ENCODE assay signal across 12 cellular contexts in genomic region chr2:50347355-50348044, GRCh38.
DNase-seq lines count a peak whose midpoint lies in the region; ATAC-seq and TF ChIP-seq lines count a peak whose summit lies in the region.
"Had no signal": no experiment of that assay in that cellular context is flagged by ENCODE, and none has a peak within 500 bp of the region (broad histone marks: within the 10 kb centered on the region; RNA-seq: fewer than 3 reads in every experiment).

No MANE protein-coding gene starts in this region.

- peaks cover 4% of the 10 kb centered on the region for H3K4me1 ChIP-seq in neuron (ENCODE audit: insufficient read depth, low read length)
- H3K4me1 ChIP-seq: upper lobe of right lung had no signal

- peak; percentile 72 for DNase-seq in G401 (ENCODE audit: low spot score)
- DNase-seq in NCI-H2227 treated with DMSO at 0.1 percent for 48 hours (lab: John Stamatoyannopoulos, UW) = peak; percentile 79
- peak; percentile 45 for DNase-seq in endothelial cell (ENCODE audit: low spot score)
- DNase-seq in NCI-H128 (lab: John Stamatoyannopoulos, UW; ENCODE audit: unreplicated experiment) = no peak
- DNase-seq: CD4-positive, alpha-beta memory T cell; upper lobe of right lung had no signal

- peaks cover 45% of the 10 kb centered on the region for H3K27me3 ChIP-seq in neuron (ENCODE audit: insufficient read depth, low read length)

- peak overlapping the region; percentile 85 for H3K4me3 Mint-ChIP-seq in endothelial cell (ENCODE audit: unreplicated experiment)
- H3K4me3 Mint-ChIP-seq: CD4-positive, alpha-beta memory T cell had no signal

- H3K4me1 Mint-ChIP-seq in endothelial cell (ENCODE audit: unreplicated experiment) = peaks cover 4% of the 10 kb centered on the region
- H3K4me1 Mint-ChIP-seq: CD4-positive, alpha-beta memory T cell had no signal

- peaks cover 8% of the 10 kb centered on the region for H3K27me3 Mint-ChIP-seq in endothelial cell (ENCODE audit: unreplicated experiment)

- H3K4me3 ChIP-seq in neuron (ENCODE audit: low read length) = peak overlapping the region; percentile 51
- H3K4me3 ChIP-seq: coronary artery, K562, upper lobe of right lung had no signal

- no peak overlapping the region for H3K27ac Mint-ChIP-seq in endothelial cell (ENCODE audit: unreplicated experiment)
- H3K27ac Mint-ChIP-seq: CD4-positive, alpha-beta memory T cell had no signal

- no peaks in the 10 kb centered on the region for H3K36me3 Mint-ChIP-seq in endothelial cell (ENCODE audit: low read depth, unreplicated experiment)
- H3K36me3 Mint-ChIP-seq: CD4-positive, alpha-beta memory T cell had no signal

- TF ChIP-seq CTCF in endothelial cell (IDR thresholded peaks at IDR 0.05; ENCODE audit: unreplicated experiment) = no peak

- H3K9me3 ChIP-seq in neuron (ENCODE audit: low read length) = no peaks in the 10 kb centered on the region
- H3K9me3 ChIP-seq: upper lobe of right lung had no signal

- in situ Hi-C loops in G401 (cut with HindIII; ENCODE audit: low sequenced_read_pairs) = no loop called here

- ATAC-seq in HG02884 (IDR thresholded peaks at IDR 0.05; ENCODE audit: unreplicated experiment) = no peak
- ATAC-seq in GM18498 (IDR thresholded peaks at IDR 0.05; ENCODE audit: unreplicated experiment) = no peak
- ATAC-seq in GM21528 (IDR thresholded peaks at IDR 0.05; ENCODE audit: low FRiP score, unreplicated experiment) = no peak
- ATAC-seq: K562 had no signal

- H3K9me3 Mint-ChIP-seq in endothelial cell (ENCODE audit: unreplicated experiment) = no peaks in the 10 kb centered on the region

- peak overlapping the region; percentile 76 for H2AFZ ChIP-seq in neuron (ENCODE audit: low read depth, low read length)

- no peaks in the 10 kb centered on the region for H3K36me3 ChIP-seq in neuron (ENCODE audit: insufficient read depth, low read length)
- H3K36me3 ChIP-seq: upper lobe of right lung had no signal
